In genomic region chr5:16736158-16736994, GRCh38 we compare ENCODE assay signal across 8 cellular contexts.
DNase-seq lines count a peak whose midpoint lies in the region; ATAC-seq and TF ChIP-seq lines count a peak whose summit lies in the region.

No MANE protein-coding gene starts in this region.

- TF ChIP-seq POLR2A in sigmoid colon (IDR thresholded peaks at IDR 0.05), result no peak

- H3K27ac ChIP-seq in SJCRH30, result peak overlapping the region; percentile 69
- peak overlapping the region; percentile 35 for H3K27ac ChIP-seq in foreskin keratinocyte
- no peak overlapping the region for H3K27ac ChIP-seq in sigmoid colon

- no peak overlapping the region for H3K4me3 Mint-ChIP-seq in activated T-cell treated with anti-CD3 and anti-CD28 coated beads, Interleukin-2, amount 50 U/mL, for 4 hours

- H3K36me3 Mint-ChIP-seq in activated T-cell treated with anti-CD3 and anti-CD28 coated beads, Interleukin-2, amount 50 U/mL, for 4 hours (ENCODE audit: insufficient read depth), result no peaks in the 10 kb centered on the region

- peaks cover 18% of the 10 kb centered on the region for H3K27me3 Mint-ChIP-seq in activated T-cell treated with anti-CD3 and anti-CD28 coated beads, Interleukin-2, amount 50 U/mL, for 4 hours (ENCODE audit: low read depth)

- H3K27me3 ChIP-seq in SJCRH30 (no peaks in the 10 kb centered on the region), foreskin keratinocyte (no peaks in the 10 kb centered on the region), sigmoid colon (peaks cover 0 to 14% (median 0%) of the 10 kb centered on the region in 3 donors)

- H3K9me3 Mint-ChIP-seq in activated T-cell treated with anti-CD3 and anti-CD28 coated beads, Interleukin-2, amount 50 U/mL, for 4 hours, result no peaks in the 10 kb centered on the region

- peaks cover 2% of the 10 kb centered on the region for H3K4me1 Mint-ChIP-seq in activated T-cell treated with anti-CD3 and anti-CD28 coated beads, Interleukin-2, amount 50 U/mL, for 4 hours (ENCODE audit: low read depth)

- H3K9me3 ChIP-seq in SJCRH30 (replicated peaks), result no peaks in the 10 kb centered on the region
- no peaks in the 10 kb centered on the region for H3K9me3 ChIP-seq in sigmoid colon

- 9 to 51% methylated on average over 14 of the region's 14 CpGs for WGBS in sigmoid colon, 2 donors

- intact Hi-C loops in sigmoid colon (cut with DNase I), result no loop called here

- ATAC-seq in foreskin keratinocyte (peak; percentile 89), GM21717 (IDR thresholded peaks at IDR 0.05; ENCODE audit: unreplicated experiment) (no peak)
- no peak for ATAC-seq in activated T-cell treated with anti-CD3 and anti-CD28 coated beads, Interleukin-2, amount 50 U/mL, for 4 hours

- TF ChIP-seq CTCF in foreskin keratinocyte (conservative IDR thresholded peaks at IDR 0.05) (no peak), sigmoid colon (IDR thresholded peaks at IDR 0.05) (no peak)

- DNase-seq in M059J (ENCODE audit: low read depth) (peak; percentile 65), SJCRH30 (peak; percentile 49 to 77), foreskin keratinocyte (peak; percentile 59 to 80), renal cortical epithelial cell (ENCODE audit: low read depth) (peak; percentile 79), NK-92 (lab: John Stamatoyannopoulos, UW; ENCODE audit: unreplicated experiment) (no peak), sigmoid colon (no peak)
- DNase-seq in activated T-cell treated with anti-CD3 and anti-CD28 coated beads, Interleukin-2, amount 50 U/mL, for 4 hours, result no peak

- peak overlapping the region; percentile 29 for H3K4me3 ChIP-seq in SJCRH30
- no peak overlapping the region for H3K4me3 ChIP-seq in sigmoid colon

- no peak for TF ChIP-seq EP300 in sigmoid colon (IDR thresholded peaks at IDR 0.05)

- H3K36me3 ChIP-seq in SJCRH30, result no peaks in the 10 kb centered on the region
- H3K36me3 ChIP-seq in sigmoid colon, result no peaks in the 10 kb centered on the region

- H3K4me1 ChIP-seq in SJCRH30 (peaks cover 14% of the 10 kb centered on the region), foreskin keratinocyte (peaks cover 18% of the 10 kb centered on the region), sigmoid colon (peaks cover 0 to 11% (median 5%) of the 10 kb centered on the region in 4 donors)

Comparison
In these comparisons a context has a peak if more than half of its experiments do, and no peak if none do; other contexts are left out.
1. DNase-seq: peak in M059J (single experiment), SJCRH30 (2 of 2), foreskin keratinocyte (2 of 2) and renal cortical epithelial cell (single experiment); none in NK-92 (single experiment), sigmoid colon (single experiment) and activated T-cell treated with anti-CD3 and anti-CD28 coated beads, Interleukin-2, amount 50 U/mL, for 4 hours (single experiment).
2. H3K27ac ChIP-seq: peak in SJCRH30 (single experiment) and foreskin keratinocyte (single experiment); none in sigmoid colon (0 of 4).